ENCODE assay signal across 22 cellular contexts in the genomic region with DNA sequence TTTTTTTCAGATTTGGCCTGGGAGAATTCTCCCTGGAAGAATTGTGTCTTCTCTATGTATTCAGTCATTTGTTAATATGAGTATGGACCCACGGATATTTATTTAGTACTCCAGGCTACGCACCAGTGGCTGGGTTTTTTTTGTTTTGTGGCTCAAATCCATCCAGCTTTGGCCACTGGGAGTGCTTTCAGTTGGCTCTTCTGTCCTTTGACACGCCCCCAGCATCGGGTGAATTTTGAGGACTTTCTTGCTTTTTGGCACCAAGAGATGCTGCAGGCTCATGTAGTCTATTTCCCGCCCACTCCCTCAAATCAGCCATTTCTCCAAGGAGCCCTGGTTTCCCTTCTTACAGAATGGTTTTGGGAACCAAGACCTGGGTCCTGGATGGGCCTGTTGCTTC.
"Had no signal": no experiment of that assay in that cellular context is flagged by ENCODE, and none has a peak within 500 bp of the region (broad histone marks: within the 10 kb centered on the region; RNA-seq: fewer than 3 reads in every experiment).

No MANE protein-coding gene starts in this region.

- ATAC-seq: heart left ventricle; left colon; left ventricle myocardium superior; psoas muscle; right lobe of liver; stimulated activated memory B cell treated with anti-CD40 and anti-IgM and Interleukin-4, amounts not matched to agents 10 μg/mL and 1 μg/mL and 100 μg/mL, for 72 hours had no signal

- H3K4me1 ChIP-seq: psoas muscle, right lobe of liver, spleen, stomach had no signal

- FAIRE-seq: urothelium cell line had no signal

- H3K4me3 ChIP-seq: coronary artery, heart left ventricle, lung, psoas muscle, right lobe of liver, spleen, stomach had no signal

- H3K9me3 ChIP-seq: heart left ventricle, psoas muscle, right lobe of liver, spleen, stomach had no signal

- DNase-seq: effector CD4-positive, alpha-beta T cell; endodermal cell; foreskin fibroblast; heart left ventricle; hippocampal formation; left colon; left ventricle myocardium superior; mesendoderm; naive B cell; psoas muscle; retina; right lobe of liver; spleen; stimulated activated CD4-positive, alpha-beta T cell treated with anti-CD3 and anti-CD28 coated beads, Interleukin-15, amount 100 ng/mL, for 24 hours; stimulated activated CD4-positive, alpha-beta T cell treated with anti-CD3 and anti-CD28 coated beads, Interleukin-1b, Interleukin-23, amount 100 ng/mL, for 48 hours; stimulated activated CD4-positive, alpha-beta T cell treated with anti-CD3 and anti-CD28 coated beads, Interleukin-4, amount 100 ng/mL, for 24 hours; stomach; substantia nigra had no signal

- H3K27ac ChIP-seq: coronary artery, heart left ventricle, psoas muscle, right lobe of liver, spleen, stomach had no signal

- H3K27me3 ChIP-seq: heart left ventricle, right lobe of liver, spleen, stomach had no signal
